ENCODE assay signal across 23 cellular contexts in genomic region chr18:59954241-59954640, GRCh38. TPM values are rescaled to one million over a fixed set of nuclear protein-coding genes. Genes with fewer than 3 reads are reported as not detected.
DNase-seq lines count a peak whose midpoint lies in the region; ATAC-seq and TF ChIP-seq lines count a peak whose summit lies in the region.
"Had no signal": no experiment of that assay in that cellular context is flagged by ENCODE, and none has a peak within 500 bp of the region (broad histone marks: within the 10 kb centered on the region; RNA-seq: fewer than 3 reads in every experiment).

No MANE protein-coding gene starts in this region.

- peak overlapping the region; percentile 59 for H3K9ac ChIP-seq in OCI-LY3 (ENCODE audit: low read length)
- H3K9ac ChIP-seq: parathyroid adenoma had no signal

- peak overlapping the region; percentile 67 for H3K27ac Mint-ChIP-seq in activated naive CD8-positive, alpha-beta T cell treated with anti-CD3 and anti-CD28 coated beads, Interleukin-2, amount 50 U/mL, for 24 hours
- H3K27ac Mint-ChIP-seq in activated naive CD8-positive, alpha-beta T cell treated with anti-CD3 and anti-CD28 coated beads for 36 hours, result no peak overlapping the region
- H3K27ac Mint-ChIP-seq in stimulated activated naive B cell treated with anti-CD40 and anti-IgM and Interleukin-4, amounts not matched to agents 10 μg/mL and 1 μg/mL and 100 μg/mL, for 72 hours, result peak overlapping the region; percentile 59
- no peak overlapping the region for H3K27ac Mint-ChIP-seq in activated CD4-positive, alpha-beta memory T cell treated with anti-CD3 and anti-CD28 coated beads for 36 hours
- H3K27ac Mint-ChIP-seq: H9; T-helper 1 cell treated with Interleukin-12 subunit alpha and Interleukin-12 subunit beta and Interleukin-4 antibody, amounts not matched to agents 30 μg/mL and 1 μg/mL, for 36 hours had no signal

- H3K4me2 ChIP-seq in OCI-LY3 (ENCODE audit: low read length), result peak overlapping the region; percentile 57

- H3K27ac ChIP-seq in OCI-LY3 (ENCODE audit: low read length) (peak overlapping the region; percentile 88), caudate nucleus (ENCODE audit: low read depth, low read length) (no peak overlapping the region)
- H3K27ac ChIP-seq: dorsolateral prefrontal cortex, esophagus muscularis mucosa, parathyroid adenoma, thoracic aorta had no signal

- CTCF ChIA-PET in activated CD4-positive, alpha-beta memory T cell treated with anti-CD3 and anti-CD28 coated beads for 36 hours (lab: Charles Lee), result interaction anchor here (1.0 to 3.0 kb wide), 3 partner anchors 27 to 116 kb away, joined by 4 to 10 read pairs (median 8); no protein-coding TSS in a partner anchor

- H3K27me3 Mint-ChIP-seq in activated naive CD8-positive, alpha-beta T cell treated with anti-CD3 and anti-CD28 coated beads, Interleukin-2, amount 50 U/mL, for 24 hours, result peaks cover 5% of the 10 kb centered on the region
- peaks cover 19% of the 10 kb centered on the region for H3K27me3 Mint-ChIP-seq in activated naive CD8-positive, alpha-beta T cell treated with anti-CD3 and anti-CD28 coated beads for 36 hours
- no peaks in the 10 kb centered on the region for H3K27me3 Mint-ChIP-seq in stimulated activated naive B cell treated with anti-CD40 and anti-IgM and Interleukin-4, amounts not matched to agents 10 μg/mL and 1 μg/mL and 100 μg/mL, for 72 hours
- peaks cover 5% of the 10 kb centered on the region for H3K27me3 Mint-ChIP-seq in activated CD4-positive, alpha-beta memory T cell treated with anti-CD3 and anti-CD28 coated beads for 36 hours
- H3K27me3 Mint-ChIP-seq: central memory CD8-positive, alpha-beta T cell had no signal

- DNase-seq in activated naive CD8-positive, alpha-beta T cell treated with anti-CD3 and anti-CD28 coated beads, Interleukin-2, amount 50 U/mL, for 24 hours, result no peak
- no peak for DNase-seq in activated naive CD8-positive, alpha-beta T cell treated with anti-CD3 and anti-CD28 coated beads for 36 hours
- DNase-seq in epithelial cell of esophagus (ENCODE audit: low read depth), result peak; percentile 55
- no peak for DNase-seq in stimulated activated naive B cell treated with anti-CD40 and anti-IgM and Interleukin-4, amounts not matched to agents 10 μg/mL and 1 μg/mL and 100 μg/mL, for 72 hours
- no peak for DNase-seq in caudate nucleus (lab: John Stamatoyannopoulos, UW)
- no peak for DNase-seq in A172 (ENCODE audit: low spot score)
- DNase-seq in activated CD4-positive, alpha-beta memory T cell treated with anti-CD3 and anti-CD28 coated beads for 36 hours, result no peak
- DNase-seq: amygdala; dorsolateral prefrontal cortex; H9; left cardiac atrium; mesendoderm; naive thymus-derived CD8-positive, alpha-beta T cell; NCI-H524 treated with DMSO at 0.1 percent for 48 hours; SIG-M5; stimulated activated naive CD4-positive, alpha-beta T cell had no signal

- TF ChIP-seq CTCF in OCI-LY3 (IDR thresholded peaks at IDR 0.05; ENCODE audit: low read depth, low read length), result no peak
- no peak for TF ChIP-seq CTCF in epithelial cell of esophagus (IDR thresholded peaks at IDR 0.05; ENCODE audit: insufficient read depth, low read depth, low read length, missing control alignments)

- H3K27me3 ChIP-seq in OCI-LY3 (ENCODE audit: low read depth, low read length), result no peaks in the 10 kb centered on the region
- H3K27me3 ChIP-seq: esophagus muscularis mucosa had no signal

- POLR2A ChIA-PET in activated CD4-positive, alpha-beta memory T cell treated with anti-CD3 and anti-CD28 coated beads for 36 hours (lab: Charles Lee), result interaction anchor here (1.9 to 3.4 kb wide), 2 partner anchors 50 to 53 kb away, joined by 10 to 65 read pairs; partner anchors contain the start of gene PMAIP1

- no peaks in the 10 kb centered on the region for H4K20me1 ChIP-seq in OCI-LY3 (ENCODE audit: insufficient read depth, low read length)

- no peaks in the 10 kb centered on the region for H3K36me3 ChIP-seq in OCI-LY3 (replicated peaks; ENCODE audit: low read depth, low read length)
- H3K36me3 ChIP-seq: esophagus muscularis mucosa, thoracic aorta had no signal

- peaks cover 55% of the 10 kb centered on the region for H3K4me1 Mint-ChIP-seq in activated naive CD8-positive, alpha-beta T cell treated with anti-CD3 and anti-CD28 coated beads, Interleukin-2, amount 50 U/mL, for 24 hours
- H3K4me1 Mint-ChIP-seq in activated naive CD8-positive, alpha-beta T cell treated with anti-CD3 and anti-CD28 coated beads for 36 hours, result peaks cover 26% of the 10 kb centered on the region
- H3K4me1 Mint-ChIP-seq in stimulated activated naive B cell treated with anti-CD40 and anti-IgM and Interleukin-4, amounts not matched to agents 10 μg/mL and 1 μg/mL and 100 μg/mL, for 72 hours, result peaks cover 26 to 64% of the 10 kb centered on the region in 2 donors
- peaks cover 49% of the 10 kb centered on the region for H3K4me1 Mint-ChIP-seq in activated CD4-positive, alpha-beta memory T cell treated with anti-CD3 and anti-CD28 coated beads for 36 hours (ENCODE audit: low read depth)
- H3K4me1 Mint-ChIP-seq: central memory CD8-positive, alpha-beta T cell; H9 had no signal

- no peak for ATAC-seq in activated naive CD8-positive, alpha-beta T cell treated with anti-CD3 and anti-CD28 coated beads, Interleukin-2, amount 50 U/mL, for 24 hours
- ATAC-seq in stimulated activated naive B cell treated with anti-CD40 and anti-IgM and Interleukin-4, amounts not matched to agents 10 μg/mL and 1 μg/mL and 100 μg/mL, for 72 hours (replicated peaks), result no peak
- ATAC-seq: left cardiac atrium; naive thymus-derived CD8-positive, alpha-beta T cell had no signal

- no peaks in the 10 kb centered on the region for H3K36me3 Mint-ChIP-seq in activated naive CD8-positive, alpha-beta T cell treated with anti-CD3 and anti-CD28 coated beads, Interleukin-2, amount 50 U/mL, for 24 hours (ENCODE audit: low read depth)
- no peaks in the 10 kb centered on the region for H3K36me3 Mint-ChIP-seq in activated naive CD8-positive, alpha-beta T cell treated with anti-CD3 and anti-CD28 coated beads for 36 hours
- no peaks in the 10 kb centered on the region for H3K36me3 Mint-ChIP-seq in stimulated activated naive B cell treated with anti-CD40 and anti-IgM and Interleukin-4, amounts not matched to agents 10 μg/mL and 1 μg/mL and 100 μg/mL, for 72 hours
- H3K36me3 Mint-ChIP-seq in activated CD4-positive, alpha-beta memory T cell treated with anti-CD3 and anti-CD28 coated beads for 36 hours, result no peaks in the 10 kb centered on the region
- H3K36me3 Mint-ChIP-seq: CD14-positive monocyte; naive thymus-derived CD8-positive, alpha-beta T cell had no signal

- H3K9me3 Mint-ChIP-seq in activated naive CD8-positive, alpha-beta T cell treated with anti-CD3 and anti-CD28 coated beads, Interleukin-2, amount 50 U/mL, for 24 hours, result no peaks in the 10 kb centered on the region
- no peaks in the 10 kb centered on the region for H3K9me3 Mint-ChIP-seq in activated naive CD8-positive, alpha-beta T cell treated with anti-CD3 and anti-CD28 coated beads for 36 hours
- H3K9me3 Mint-ChIP-seq in stimulated activated naive B cell treated with anti-CD40 and anti-IgM and Interleukin-4, amounts not matched to agents 10 μg/mL and 1 μg/mL and 100 μg/mL, for 72 hours, result peaks cover 0 to 1% of the 10 kb centered on the region in 2 donors
- H3K9me3 Mint-ChIP-seq in activated CD4-positive, alpha-beta memory T cell treated with anti-CD3 and anti-CD28 coated beads for 36 hours, result no peaks in the 10 kb centered on the region
- H3K9me3 Mint-ChIP-seq: CD14-positive monocyte; central memory CD8-positive, alpha-beta T cell; H9; naive thymus-derived CD8-positive, alpha-beta T cell; T-helper 1 cell treated with Interleukin-12 subunit alpha and Interleukin-12 subunit beta and Interleukin-4 antibody, amounts not matched to agents 30 μg/mL and 1 μg/mL, for 36 hours had no signal

- H3K79me2 ChIP-seq in OCI-LY3 (ENCODE audit: low read length), result no peaks in the 10 kb centered on the region; the same call in 1 of the 2 replicates
- H3K79me2 ChIP-seq: parathyroid adenoma had no signal

- H3K4me1 ChIP-seq in OCI-LY3 (ENCODE audit: low read length), result peaks cover 86% of the 10 kb centered on the region

- intact Hi-C loops in activated CD4-positive, alpha-beta memory T cell treated with anti-CD3 and anti-CD28 coated beads for 36 hours (cut with micrococcal nuclease), result loop anchor here (5.0 to 10.0 kb wide), 3 partner anchors 599 to 919 kb away; partner anchors contain the start of gene LMAN1

- no peak overlapping the region for H3K4me3 Mint-ChIP-seq in activated naive CD8-positive, alpha-beta T cell treated with anti-CD3 and anti-CD28 coated beads, Interleukin-2, amount 50 U/mL, for 24 hours
- H3K4me3 Mint-ChIP-seq in activated naive CD8-positive, alpha-beta T cell treated with anti-CD3 and anti-CD28 coated beads for 36 hours, result no peak overlapping the region
- no peak overlapping the region for H3K4me3 Mint-ChIP-seq in stimulated activated naive B cell treated with anti-CD40 and anti-IgM and Interleukin-4, amounts not matched to agents 10 μg/mL and 1 μg/mL and 100 μg/mL, for 72 hours
- no peak overlapping the region for H3K4me3 Mint-ChIP-seq in activated CD4-positive, alpha-beta memory T cell treated with anti-CD3 and anti-CD28 coated beads for 36 hours
- H3K4me3 Mint-ChIP-seq: CD14-positive monocyte; central memory CD8-positive, alpha-beta T cell; H9; naive thymus-derived CD8-positive, alpha-beta T cell; T-helper 1 cell treated with Interleukin-12 subunit alpha and Interleukin-12 subunit beta and Interleukin-4 antibody, amounts not matched to agents 30 μg/mL and 1 μg/mL, for 36 hours had no signal

- peak overlapping the region; percentile 48 for H3K4me3 ChIP-seq in OCI-LY3 (ENCODE audit: low read length)
- no peak overlapping the region for H3K4me3 ChIP-seq in epithelial cell of esophagus (ENCODE audit: low read length)
- H3K4me3 ChIP-seq: dorsolateral prefrontal cortex, esophagus muscularis mucosa, thoracic aorta had no signal

- peak overlapping the region; percentile 9; the same call in 1 of the 2 replicates for H2AFZ ChIP-seq in OCI-LY3 (ENCODE audit: low read depth, low read length)
- H2AFZ ChIP-seq: parathyroid adenoma had no signal

- no peaks in the 10 kb centered on the region for H3K9me3 ChIP-seq in OCI-LY3 (ENCODE audit: insufficient read depth, low read length)
- H3K9me3 ChIP-seq: esophagus muscularis mucosa, thoracic aorta had no signal

RNA-seq across cellular contexts. Expression of gene PMAIP1, which starts 54.4 kb away (rescaled TPM):
- 10 to 100 TPM; 82.0 to 83.4 TPM for total RNA-seq in activated naive CD8-positive, alpha-beta T cell treated with anti-CD3 and anti-CD28 coated beads for 36 hours
- 14.7 and 23.2 TPM in 2 replicates for total RNA-seq in A172 (2014; rRNA removed; shearing (Covaris generic))
- 100 to 1,000 TPM in 1 of 2 experiments, 10 to 100 TPM in 1; 97.6 to 104 TPM for total RNA-seq in activated CD4-positive, alpha-beta memory T cell treated with anti-CD3 and anti-CD28 coated beads for 36 hours
- total RNA-seq: thoracic aorta had no signal

Comparison
In these comparisons a context has a peak if more than half of its experiments do, and no peak if none do; other contexts are left out.
1. H3K27ac Mint-ChIP-seq: peak in activated naive CD8-positive, alpha-beta T cell treated with anti-CD3 and anti-CD28 coated beads, Interleukin-2, amount 50 U/mL, for 24 hours (single experiment) and stimulated activated naive B cell treated with anti-CD40 and anti-IgM and Interleukin-4, amounts not matched to agents 10 μg/mL and 1 μg/mL and 100 μg/mL, for 72 hours (single experiment); none in activated naive CD8-positive, alpha-beta T cell treated with anti-CD3 and anti-CD28 coated beads for 36 hours (single experiment) and activated CD4-positive, alpha-beta memory T cell treated with anti-CD3 and anti-CD28 coated beads for 36 hours (single experiment).